In the genomic region with DNA sequence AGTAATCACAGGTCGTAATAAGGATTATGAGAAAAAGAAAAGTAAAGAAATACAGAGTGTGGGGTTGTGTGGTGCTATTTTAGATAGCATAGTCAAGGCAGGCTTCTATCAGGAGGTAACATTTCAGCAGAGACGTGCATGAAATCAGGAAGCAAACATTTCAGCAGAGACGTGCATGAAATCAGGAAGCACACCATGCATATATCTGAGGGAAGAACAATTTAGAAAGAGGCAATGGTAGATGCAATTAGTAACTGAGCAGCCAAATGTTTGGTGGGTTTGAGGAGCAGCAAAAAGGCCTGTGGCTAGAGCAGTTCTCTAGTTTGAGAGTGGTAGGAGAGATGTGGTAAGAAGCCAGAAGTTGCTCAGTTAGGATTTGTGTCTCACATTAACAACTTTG, we compare ENCODE assay signal across 32 cellular contexts.
"Had no signal": no experiment of that assay in that cellular context is flagged by ENCODE, and none has a peak within 500 bp of the region (broad histone marks: within the 10 kb centered on the region; RNA-seq: fewer than 3 reads in every experiment).

No MANE protein-coding gene starts in this region.

- H3K4me1 ChIP-seq: ascending aorta, colonic mucosa, Peyer's patch, SJSA1 had no signal

- H3K27me3 ChIP-seq: ascending aorta, cardiac muscle cell, colonic mucosa, Peyer's patch, SJSA1 had no signal

- H3K4me3 ChIP-seq: ascending aorta, cardiac muscle cell, colonic mucosa, Peyer's patch, SJSA1 had no signal

- H3K36me3 ChIP-seq: ascending aorta, cardiac muscle cell, colonic mucosa, Peyer's patch, SJSA1, WERI-Rb-1 had no signal

- ATAC-seq: activated CD8-positive, alpha-beta memory T cell treated with anti-CD3 and anti-CD28 coated beads, Interleukin-2, amount 10 ng/mL, durations not matched to agents 7 days and 5 days; PC-3 had no signal

- DNase-seq: activated CD4-positive, alpha-beta memory T cell treated with anti-CD3 and anti-CD28 coated beads, Interleukin-2, amount 10 ng/mL, durations not matched to agents 7 days and 5 days; activated CD4-positive, alpha-beta T cell treated with anti-CD3 and anti-CD28 coated beads for 1 hour; activated CD4-positive, alpha-beta T cell treated with anti-CD3 and anti-CD28 coated beads for 48 hours; activated CD4-positive, CD25-positive, alpha-beta regulatory T cell; activated CD8-positive, alpha-beta memory T cell treated with anti-CD3 and anti-CD28 coated beads for 24 hours; activated CD8-positive, alpha-beta memory T cell treated with anti-CD3 and anti-CD28 coated beads, Interleukin-2, amount 10 ng/mL, durations not matched to agents 7 days and 5 days; activated CD8-positive, alpha-beta memory T cell treated with anti-CD3 and anti-CD28 coated beads, Interleukin-2, amount 50 U/mL, for 48 hours; activated gamma-delta T cell; activated naive CD4-positive, alpha-beta T cell treated with Interleukin-2 at 50 U/mL for 16 hours; activated naive CD8-positive, alpha-beta T cell treated with anti-CD3 and anti-CD28 coated beads, Interleukin-2, amount 10 ng/mL, durations not matched to agents 7 days and 5 days; activated T-cell treated with anti-CD3 and anti-CD28 coated beads, Interleukin-2, amount 50 U/mL, for 48 hours; amygdala; colonic mucosa; MM.1S; MV-4-11; NCI-H1092; NCI-H1436 treated with DMSO at 0.1 percent for 48 hours; NCI-H1694 treated with DMSO at 0.1 percent for 48 hours; NCI-H2029; NCI-H510A; NCI-H526; NCI-H748 treated with DMSO at 0.1 percent for 48 hours; NK-92 treated with Interleukin-12 subunit alpha and Interleukin-12 subunit beta, amount 100 ng/mL, for 24 hours; PC-3; Peyer's patch; RPMI8226; SHP77 treated with DMSO at 0.1 percent for 48 hours; SK-N-SH; WERI-Rb-1 had no signal

- H3K9me3 ChIP-seq: ascending aorta, colonic mucosa, Peyer's patch, SJSA1, SK-N-SH had no signal

- H3K27ac ChIP-seq: ascending aorta, cardiac muscle cell, colonic mucosa, Peyer's patch, SJSA1, WERI-Rb-1 had no signal
